In genomic region chr19:50098892-50099291, GRCh38 we compare ENCODE assay signal across 8 cellular contexts.
A peak's percentile ranks its signal among the peaks of the same experiment; 100 is the strongest.
DNase-seq lines count a peak whose midpoint lies in the region; ATAC-seq and TF ChIP-seq lines count a peak whose summit lies in the region.
"Not testable (repeated sequence)": the region's sequence is repeated elsewhere in the genome, so short reads cannot be mapped to it uniquely, and the experiment has no call there.

No MANE protein-coding gene starts in this region.

- H3K4me1 ChIP-seq in Peyer's patch, left lung: not testable (repeated sequence)

- ATAC-seq in Right ventricle myocardium inferior, left lung: not testable (repeated sequence)

- H3K27me3 Mint-ChIP-seq in osteocyte (ENCODE audit: unreplicated experiment); type B pancreatic cell: not testable (repeated sequence)

- H3K4me1 Mint-ChIP-seq in osteocyte (ENCODE audit: unreplicated experiment); type B pancreatic cell (ENCODE audit: unreplicated experiment): not testable (repeated sequence)

- H3K27ac ChIP-seq in Peyer's patch, left lung: not testable (repeated sequence)

- H3K9me3 Mint-ChIP-seq in osteocyte (ENCODE audit: unreplicated experiment); type B pancreatic cell: not testable (repeated sequence)

- not testable (repeated sequence) for H3K27ac Mint-ChIP-seq in osteocyte (ENCODE audit: unreplicated experiment); type B pancreatic cell

- not testable (repeated sequence) for TF ChIP-seq POLR2A in Peyer's patch (IDR thresholded peaks at IDR 0.05)

- not testable (repeated sequence) for H3K4me3 Mint-ChIP-seq in osteocyte (ENCODE audit: unreplicated experiment); type B pancreatic cell

- TF ChIP-seq CTCF in Peyer's patch (IDR thresholded peaks at IDR 0.05); left lung (IDR thresholded peaks at IDR 0.05); osteocyte (IDR thresholded peaks at IDR 0.05); type B pancreatic cell (conservative IDR thresholded peaks at IDR 0.05): not testable (repeated sequence)

- not testable (repeated sequence) for H3K27me3 ChIP-seq in Peyer's patch, left lung

- not testable (repeated sequence) for H3K36me3 ChIP-seq in Peyer's patch, left lung

- not testable (repeated sequence) for H3K9me3 ChIP-seq in Peyer's patch, left lung

- H3K4me3 ChIP-seq in Peyer's patch, left lung: not testable (repeated sequence)

- DNase-seq in Peyer's patch, result peak in 2 of 3 donors; percentile 17 to 53
- DNase-seq in activated CD4-positive, alpha-beta T cell treated with anti-CD3 and anti-CD28 coated beads, Interleukin-2, amount 50 U/mL, for 48 hours, result peak; percentile 21 to 31
- peak; percentile 34 for DNase-seq in activated naive CD8-positive, alpha-beta T cell treated with anti-CD3 and anti-CD28 coated beads, Interleukin-2, amount 50 U/mL, for 16 hours (ENCODE audit: low read depth, low spot score)
- DNase-seq in Right ventricle myocardium inferior (ENCODE audit: missing footprints), result peak; percentile 85
- peak; percentile 67 to 93 for DNase-seq in left lung
- peak; percentile 95 for DNase-seq in osteocyte (ENCODE audit: extremely low spot score, unreplicated experiment)
- peak; percentile 10 to 57 for DNase-seq in stimulated activated CD4-positive, alpha-beta T cell treated with anti-CD3 and anti-CD28 coated beads, Interleukin-2, amount 100 ng/mL, for 24 hours
- DNase-seq in type B pancreatic cell (ENCODE audit: extremely low spot score, unreplicated experiment), result peak; percentile 85

- not testable (repeated sequence) for H3K36me3 Mint-ChIP-seq in osteocyte (ENCODE audit: unreplicated experiment); type B pancreatic cell

- intact Hi-C loops in Right ventricle myocardium inferior (cut with DNase I); left lung (cut with DNase I): not testable (repeated sequence)

Comparison
In these comparisons a context has a peak if more than half of its experiments do, and no peak if none do; other contexts are left out.
1. DNase-seq: peak in every context shown above with its lines; median percentile 95 in osteocyte; 85 in Right ventricle myocardium inferior; 85 in type B pancreatic cell; 80 in left lung; 35 in Peyer's patch; 34 in activated naive CD8-positive, alpha-beta T cell treated with anti-CD3 and anti-CD28 coated beads, Interleukin-2, amount 50 U/mL, for 16 hours; 34 in stimulated activated CD4-positive, alpha-beta T cell treated with anti-CD3 and anti-CD28 coated beads, Interleukin-2, amount 100 ng/mL, for 24 hours; 26 in activated CD4-positive, alpha-beta T cell treated with anti-CD3 and anti-CD28 coated beads, Interleukin-2, amount 50 U/mL, for 48 hours.